ENCODE assay signal across 20 cellular contexts in the genomic region with DNA sequence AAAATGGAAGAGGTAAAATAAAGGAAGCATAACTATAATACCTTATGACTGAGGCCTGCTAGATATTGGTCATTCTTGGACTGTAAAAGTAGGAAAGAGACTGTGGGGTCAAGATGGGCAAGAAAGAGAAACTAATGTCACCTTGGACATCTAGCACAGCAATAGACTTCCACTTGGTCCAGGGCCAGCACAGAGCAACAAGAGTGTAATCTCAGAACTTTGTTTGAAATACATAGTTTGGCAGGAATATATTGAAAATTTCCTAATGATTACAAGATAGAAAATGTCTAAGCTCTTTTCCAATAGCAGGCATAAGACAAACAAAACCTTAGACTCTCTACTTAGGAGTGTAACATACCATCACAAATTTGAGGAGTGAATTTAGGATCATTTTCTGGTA. TPM values are rescaled to one million over a fixed set of nuclear protein-coding genes. Genes with fewer than 3 reads are reported as not detected.
A peak's percentile ranks its signal among the peaks of the same experiment; 100 is the strongest.
DNase-seq lines count a peak whose midpoint lies in the region; ATAC-seq and TF ChIP-seq lines count a peak whose summit lies in the region.
"Had no signal": no experiment of that assay in that cellular context is flagged by ENCODE, and none has a peak within 500 bp of the region (broad histone marks: within the 10 kb centered on the region; RNA-seq: fewer than 3 reads in every experiment).

No MANE protein-coding gene starts in this region.

- no peaks in the 10 kb centered on the region for H3K27me3 Mint-ChIP-seq in activated CD4-positive, alpha-beta T cell treated with anti-CD3 and anti-CD28 coated beads for 36 hours
- no peaks in the 10 kb centered on the region for H3K27me3 Mint-ChIP-seq in CD4-positive, CD25-positive, alpha-beta regulatory T cell
- no peaks in the 10 kb centered on the region for H3K27me3 Mint-ChIP-seq in activated CD8-positive, alpha-beta T cell treated with anti-CD3 and anti-CD28 coated beads, Interleukin-2, amount 10 ng/mL, durations not matched to agents 7 days and 5 days (ENCODE audit: low read depth)
- H3K27me3 Mint-ChIP-seq: stimulated activated naive B cell treated with anti-CD40 and anti-IgM and Interleukin-4, amounts not matched to agents 10 μg/mL and 1 μg/mL and 100 μg/mL, for 72 hours had no signal

- H3K79me2 ChIP-seq in fibroblast of lung (ENCODE audit: control insufficient read depth, insufficient read depth, low read length): peaks cover 82% of the 10 kb centered on the region

- POLR2A ChIA-PET in activated CD4-positive, alpha-beta T cell treated with anti-CD3 and anti-CD28 coated beads for 36 hours (lab: Charles Lee): interaction anchor here (1.4 kb wide), 1 partner anchor 82 kb away, joined by 3 read pairs; no protein-coding TSS in a partner anchor
- POLR2A ChIA-PET in activated CD8-positive, alpha-beta T cell treated with anti-CD3 and anti-CD28 coated beads, Interleukin-2, amount 10 ng/mL, durations not matched to agents 7 days and 5 days (lab: Charles Lee): interaction anchor here (1.1 kb wide), 1 partner anchor 21 kb away, joined by 4 read pairs; no protein-coding TSS in a partner anchor

- H3K4me2 ChIP-seq in fibroblast of lung (ENCODE audit: extremely low read depth, insufficient read depth, low read length): peak overlapping the region; percentile 7

- H4K20me1 ChIP-seq in fibroblast of lung (ENCODE audit: control insufficient read depth, extremely low read depth, insufficient read depth, low read length): no peaks in the 10 kb centered on the region

- intact Hi-C loops in activated CD4-positive, alpha-beta T cell treated with anti-CD3 and anti-CD28 coated beads for 36 hours (cut with DNase I, micrococcal nuclease): loop anchor here (2.0 to 5.0 kb wide), 5 partner anchors 15 to 205 kb away; no protein-coding TSS in a partner anchor

- H3K27ac ChIP-seq in CD4-positive, CD25-positive, alpha-beta regulatory T cell (ENCODE audit: insufficient read depth, low read length, poor library complexity, severe bottlenecking): peak overlapping the region; percentile 94
- H3K27ac ChIP-seq in fibroblast of lung (ENCODE audit: insufficient read depth, low read length): peak overlapping the region; percentile 40
- H3K27ac ChIP-seq: body of pancreas had no signal

- no peaks in the 10 kb centered on the region for H3K9me3 Mint-ChIP-seq in activated CD4-positive, alpha-beta T cell treated with anti-CD3 and anti-CD28 coated beads for 36 hours (ENCODE audit: low read depth)
- no peaks in the 10 kb centered on the region for H3K9me3 Mint-ChIP-seq in CD4-positive, CD25-positive, alpha-beta regulatory T cell
- no peaks in the 10 kb centered on the region for H3K9me3 Mint-ChIP-seq in activated CD8-positive, alpha-beta T cell treated with anti-CD3 and anti-CD28 coated beads, Interleukin-2, amount 10 ng/mL, durations not matched to agents 7 days and 5 days (ENCODE audit: insufficient read depth)
- H3K9me3 Mint-ChIP-seq: stimulated activated naive B cell treated with anti-CD40 and anti-IgM and Interleukin-4, amounts not matched to agents 10 μg/mL and 1 μg/mL and 100 μg/mL, for 72 hours had no signal

- H3K36me3 Mint-ChIP-seq in activated CD4-positive, alpha-beta T cell treated with anti-CD3 and anti-CD28 coated beads for 36 hours (ENCODE audit: low read depth): peaks cover 48% of the 10 kb centered on the region
- H3K36me3 Mint-ChIP-seq in CD4-positive, CD25-positive, alpha-beta regulatory T cell: peaks cover 11% of the 10 kb centered on the region
- peaks cover 55% of the 10 kb centered on the region for H3K36me3 Mint-ChIP-seq in activated CD8-positive, alpha-beta T cell treated with anti-CD3 and anti-CD28 coated beads, Interleukin-2, amount 10 ng/mL, durations not matched to agents 7 days and 5 days (ENCODE audit: low read depth)

- H2AFZ ChIP-seq in fibroblast of lung (ENCODE audit: low read length): no peak overlapping the region

- peaks cover 4% of the 10 kb centered on the region for H3K36me3 ChIP-seq in CD4-positive, CD25-positive, alpha-beta regulatory T cell (ENCODE audit: control insufficient read depth, insufficient read depth, low read length)
- H3K36me3 ChIP-seq in fibroblast of lung (ENCODE audit: control insufficient read depth, insufficient read depth, low read length): no peaks in the 10 kb centered on the region
- H3K36me3 ChIP-seq: right atrium auricular region had no signal

- no peak for ATAC-seq in activated CD4-positive, alpha-beta T cell treated with anti-CD3 and anti-CD28 coated beads for 36 hours
- ATAC-seq in CD4-positive, CD25-positive, alpha-beta regulatory T cell (ENCODE audit: low read depth in 2 of 2): no peak
- no peak for ATAC-seq in activated CD8-positive, alpha-beta T cell treated with anti-CD3 and anti-CD28 coated beads, Interleukin-2, amount 10 ng/mL, durations not matched to agents 7 days and 5 days
- no peak for ATAC-seq in GM19023 (IDR thresholded peaks at IDR 0.05; ENCODE audit: unreplicated experiment)
- ATAC-seq: body of pancreas; HepG2; stimulated activated naive B cell treated with anti-CD40 and anti-IgM and Interleukin-4, amounts not matched to agents 10 μg/mL and 1 μg/mL and 100 μg/mL, for 72 hours had no signal

- peak overlapping the region; percentile 33 for H3K4me3 Mint-ChIP-seq in activated CD4-positive, alpha-beta T cell treated with anti-CD3 and anti-CD28 coated beads for 36 hours
- H3K4me3 Mint-ChIP-seq in CD4-positive, CD25-positive, alpha-beta regulatory T cell: peak overlapping the region; percentile 81 to 98 (median 93)
- no peak overlapping the region for H3K4me3 Mint-ChIP-seq in activated CD8-positive, alpha-beta T cell treated with anti-CD3 and anti-CD28 coated beads, Interleukin-2, amount 10 ng/mL, durations not matched to agents 7 days and 5 days
- H3K4me3 Mint-ChIP-seq: stimulated activated naive B cell treated with anti-CD40 and anti-IgM and Interleukin-4, amounts not matched to agents 10 μg/mL and 1 μg/mL and 100 μg/mL, for 72 hours had no signal

- H3K27ac Mint-ChIP-seq in activated CD4-positive, alpha-beta T cell treated with anti-CD3 and anti-CD28 coated beads for 36 hours: peak overlapping the region; percentile 64
- H3K27ac Mint-ChIP-seq in CD4-positive, CD25-positive, alpha-beta regulatory T cell: peak overlapping the region; percentile 3 to 94 (median 60)
- peak overlapping the region; percentile 42 for H3K27ac Mint-ChIP-seq in activated CD8-positive, alpha-beta T cell treated with anti-CD3 and anti-CD28 coated beads, Interleukin-2, amount 10 ng/mL, durations not matched to agents 7 days and 5 days
- H3K27ac Mint-ChIP-seq: stimulated activated naive B cell treated with anti-CD40 and anti-IgM and Interleukin-4, amounts not matched to agents 10 μg/mL and 1 μg/mL and 100 μg/mL, for 72 hours had no signal

- TF ChIP-seq CTCF in fibroblast of lung (conservative IDR thresholded peaks at IDR 0.05 in 1 of 2, IDR thresholded peaks at IDR 0.05 in 1 of 2; ENCODE audit: low read depth in 1 of 2, low read length in 2 of 2): no peak

- no peak for DNase-seq in activated CD4-positive, alpha-beta T cell treated with anti-CD3 and anti-CD28 coated beads for 36 hours
- DNase-seq in activated CD4-positive, alpha-beta T cell treated with anti-CD3 and anti-CD28 coated beads, Interleukin-2, amount 50 U/mL, for 4 hours: no peak
- no peak for DNase-seq in CD4-positive, CD25-positive, alpha-beta regulatory T cell
- no peak for DNase-seq in activated CD8-positive, alpha-beta T cell treated with anti-CD3 and anti-CD28 coated beads, Interleukin-2, amount 10 ng/mL, durations not matched to agents 7 days and 5 days
- DNase-seq in fibroblast of lung (ENCODE audit: low read depth in 2 of 2): peak in 1 of 2 donors; percentile 74
- no peak for DNase-seq in occipital lobe (lab: John Stamatoyannopoulos, UW)
- DNase-seq in SHP77 (lab: John Stamatoyannopoulos, UW): no peak
- DNase-seq: activated CD4-positive, alpha-beta T cell treated with anti-CD3 and anti-CD28 coated beads, Interleukin-2, amount 50 U/mL, for 48 hours; activated gamma-delta T cell; body of pancreas; dermis blood vessel endothelial cell; NCI-H187 treated with DMSO at 0.1 percent for 48 hours; NCI-H446; NK-92 treated with Interleukin-12 subunit alpha and Interleukin-12 subunit beta, amount 100 ng/mL, for 24 hours; stimulated activated CD4-positive, alpha-beta T cell treated with anti-CD3 and anti-CD28 coated beads, Interleukin-15, amount 100 ng/mL, for 24 hours; stimulated activated naive B cell treated with anti-CD40 and anti-IgM and Interleukin-4, amounts not matched to agents 10 μg/mL and 1 μg/mL and 100 μg/mL, for 72 hours; trophoblast cell had no signal

- H3K27me3 ChIP-seq in CD4-positive, CD25-positive, alpha-beta regulatory T cell (ENCODE audit: control insufficient read depth, insufficient read depth, low read length): no peaks in the 10 kb centered on the region
- H3K27me3 ChIP-seq in fibroblast of lung (ENCODE audit: control insufficient read depth, insufficient read depth, low read length): no peaks in the 10 kb centered on the region
- H3K27me3 ChIP-seq: body of pancreas, right atrium auricular region had no signal

- peak overlapping the region; percentile 99 for H3K4me3 ChIP-seq in CD4-positive, CD25-positive, alpha-beta regulatory T cell (ENCODE audit: low read depth, low read length)
- no peak overlapping the region for H3K4me3 ChIP-seq in fibroblast of lung (replicated peaks in 1 of 4; ENCODE audit: control extremely low read depth in 1 of 4, insufficient read depth in 1 of 4, low read depth in 3 of 4, low read length in 4 of 4)
- H3K4me3 ChIP-seq: body of pancreas, right atrium auricular region had no signal

- peaks cover 61% of the 10 kb centered on the region for H3K4me1 Mint-ChIP-seq in activated CD4-positive, alpha-beta T cell treated with anti-CD3 and anti-CD28 coated beads for 36 hours
- peaks cover 44 to 70% (median 58%) of the 10 kb centered on the region in 4 donors for H3K4me1 Mint-ChIP-seq in CD4-positive, CD25-positive, alpha-beta regulatory T cell
- peaks cover 56% of the 10 kb centered on the region for H3K4me1 Mint-ChIP-seq in activated CD8-positive, alpha-beta T cell treated with anti-CD3 and anti-CD28 coated beads, Interleukin-2, amount 10 ng/mL, durations not matched to agents 7 days and 5 days (ENCODE audit: low read depth)

- CTCF ChIA-PET in activated CD4-positive, alpha-beta T cell treated with anti-CD3 and anti-CD28 coated beads for 36 hours (lab: Charles Lee): interaction anchor here (0.5 to 14.9 kb wide), 10 partner anchors 8 to 206 kb away, joined by 3 to 157 read pairs (median 4); no protein-coding TSS in a partner anchor
- CTCF ChIA-PET in activated CD8-positive, alpha-beta T cell treated with anti-CD3 and anti-CD28 coated beads, Interleukin-2, amount 10 ng/mL, durations not matched to agents 7 days and 5 days (lab: Charles Lee): interaction anchor here (0.7 to 14.2 kb wide), 11 partner anchors 9 to 334 kb away, joined by 3 to 220 read pairs (median 3); no protein-coding TSS in a partner anchor

- H3K9ac ChIP-seq in fibroblast of lung (ENCODE audit: insufficient read depth, low read length): no peak overlapping the region

- H3K4me1 ChIP-seq in CD4-positive, CD25-positive, alpha-beta regulatory T cell (ENCODE audit: control insufficient read depth, insufficient read depth, low read length, poor library complexity, severe bottlenecking): peaks cover 68% of the 10 kb centered on the region
- H3K4me1 ChIP-seq in fibroblast of lung (ENCODE audit: control insufficient read depth, extremely low read depth, insufficient read depth, low read length): peaks cover 13% of the 10 kb centered on the region

- no peaks in the 10 kb centered on the region for H3K9me3 ChIP-seq in CD4-positive, CD25-positive, alpha-beta regulatory T cell (ENCODE audit: control insufficient read depth in 2 of 2, low read length in 2 of 2)
- no peaks in the 10 kb centered on the region for H3K9me3 ChIP-seq in fibroblast of lung (ENCODE audit: control insufficient read depth, insufficient read depth, low read depth, low read length)
- H3K9me3 ChIP-seq: body of pancreas, right atrium auricular region had no signal

RNA-seq across cellular contexts. Expression of gene LRRC8C, which starts 4.6 kb away (rescaled TPM):
- total RNA-seq in activated CD4-positive, alpha-beta T cell treated with anti-CD3 and anti-CD28 coated beads for 36 hours: 10 to 100 TPM; 31.5 to 37.1 TPM
- 70.4 TPM for total RNA-seq in CD4-positive, CD25-positive, alpha-beta regulatory T cell
- 10 to 100 TPM; 22.8 to 27.2 (median 24.9) TPM for polyA plus RNA-seq in CD4-positive, CD25-positive, alpha-beta regulatory T cell
- total RNA-seq in activated CD8-positive, alpha-beta T cell treated with anti-CD3 and anti-CD28 coated beads, Interleukin-2, amount 10 ng/mL, durations not matched to agents 7 days and 5 days: 10 to 100 TPM; 32.9 to 35.0 TPM
- total RNA-seq in fibroblast of lung (4.1 and 5.4 TPM in 2 replicates), occipital lobe (8.4 TPM)
- polyA plus RNA-seq in fibroblast of lung: 13.2 and 19.3 TPM in 2 replicates
- 6.9 and 9.8 TPM in 2 replicates for polyA plus RNA-seq in fibroblast of lung (2012)
- polyA minus RNA-seq in fibroblast of lung (ENCODE audit: low replicate concordance): 3.4 and 5.3 TPM in 2 replicates
